In genomic region chr1:165686121-165686970, GRCh38 we compare ENCODE assay signal across 8 cellular contexts. TPM values are rescaled to one million over a fixed set of nuclear protein-coding genes. Genes with fewer than 3 reads are reported as not detected.
DNase-seq lines count a peak whose midpoint lies in the region; ATAC-seq and TF ChIP-seq lines count a peak whose summit lies in the region.

No MANE protein-coding gene starts in this region.

- H3K9me2 ChIP-seq in DOHH2 (replicated peaks; ENCODE audit: control insufficient read depth, low read length): no peaks in the 10 kb centered on the region

- H3K9me3 ChIP-seq in DOHH2 (ENCODE audit: control insufficient read depth, insufficient read depth, low read length) (no peaks in the 10 kb centered on the region), tibial nerve (peaks cover 0 to 4% (median 0%) of the 10 kb centered on the region in 4 donors)

- H3K36me3 ChIP-seq in DOHH2 (ENCODE audit: control insufficient read depth, low read length) (peaks cover 39% of the 10 kb centered on the region), tibial nerve (peaks cover 0 to 51% (median 0%) of the 10 kb centered on the region in 3 donors)

- H3K4me2 ChIP-seq in DOHH2 (ENCODE audit: low read length): peak overlapping the region; percentile 59

- DNase-seq in Jurkat, Clone E6-1 (ENCODE audit: low read depth, low spot score): peak; percentile 11
- no peak for DNase-seq in choroid plexus epithelial cell (ENCODE audit: low read depth)
- DNase-seq in EL: no peak
- no peak for DNase-seq in hypothalamus (lab: John Stamatoyannopoulos, UW)
- DNase-seq in tibial nerve (ENCODE audit: low spot score in 2 of 2): no peak
- DNase-seq in activated CD4-positive, CD25-positive, alpha-beta regulatory T cell (lab: John Stamatoyannopoulos, UW): no peak

- no peaks in the 10 kb centered on the region for H3F3A ChIP-seq in DOHH2 (ENCODE audit: control insufficient read depth, insufficient read depth)

- H3K27ac ChIP-seq in DOHH2 (ENCODE audit: low read depth, low read length) (no peak overlapping the region), tibial nerve (no peak overlapping the region)

- H3K4me3 ChIP-seq in DOHH2 (ENCODE audit: low read length) (peak overlapping the region; percentile 38), choroid plexus epithelial cell (ENCODE audit: low read depth, low read length) (no peak overlapping the region), tibial nerve (no peak overlapping the region)
- no peak overlapping the region for H3K4me3 ChIP-seq in Jurkat, Clone E6-1 (ENCODE audit: low read length)

- H3K79me2 ChIP-seq in DOHH2 (ENCODE audit: control insufficient read depth, low read length): peaks cover 34% of the 10 kb centered on the region

- H4K20me1 ChIP-seq in DOHH2 (ENCODE audit: control insufficient read depth, insufficient read depth, low read depth, low read length): peaks cover 11% of the 10 kb centered on the region

- 81 to 86% methylated on average over 6 of the region's 6 CpGs for WGBS in tibial nerve, 2 donors

- H3K4me1 ChIP-seq in DOHH2 (ENCODE audit: control insufficient read depth, low read length) (peaks cover 15% of the 10 kb centered on the region), tibial nerve (no peaks in the 10 kb centered on the region)

- no peak for TF ChIP-seq EP300 in tibial nerve (IDR thresholded peaks at IDR 0.05)

- no peak for TF ChIP-seq POLR2A in tibial nerve (IDR thresholded peaks at IDR 0.05)

- peak; percentile 55 for TF ChIP-seq CTCF in DOHH2 (IDR thresholded peaks at IDR 0.05; ENCODE audit: low read depth, low read length, poor library complexity, severe bottlenecking)
- TF ChIP-seq CTCF in choroid plexus epithelial cell (conservative IDR thresholded peaks at IDR 0.05; ENCODE audit: low read depth, low read length): peak; percentile 42
- no peak for TF ChIP-seq CTCF in tibial nerve (IDR thresholded peaks at IDR 0.05)

- H3K27me3 ChIP-seq in DOHH2 (ENCODE audit: control insufficient read depth, low read length) (no peaks in the 10 kb centered on the region), tibial nerve (no peaks in the 10 kb centered on the region)

- ATAC-seq in GM19452 (IDR thresholded peaks at IDR 0.05; ENCODE audit: unreplicated experiment): peak; percentile 70

RNA-seq across cellular contexts. Expression of gene ALDH9A1, which starts 12.0 kb away (rescaled TPM):
- polyA plus RNA-seq in Jurkat, Clone E6-1 (2012; ENCODE audit: insufficient read depth, insufficient read length): 45.5 TPM
- 100 to 1,000 TPM in 1 of 4 donors, 10 to 100 TPM in 3; 55.3 to 109 (median 74.5) TPM for total RNA-seq in tibial nerve

RNA-seq across cellular contexts. Expression of gene MGST3, which starts 55.3 kb away (rescaled TPM):
- 90.7 TPM for polyA plus RNA-seq in Jurkat, Clone E6-1 (2012; ENCODE audit: insufficient read depth, insufficient read length)
- 100 to 1,000 TPM; 106 to 175 (median 157) TPM for total RNA-seq in tibial nerve

Comparison
In these comparisons a context has a peak if more than half of its experiments do, and no peak if none do; other contexts are left out.
1. CTCF ChIP-seq: peak in DOHH2 (single experiment) and choroid plexus epithelial cell (single experiment); none in tibial nerve (0 of 5).